In genomic region chr7:93092757-93093370, GRCh38 we compare ENCODE assay signal across 9 cellular contexts. TPM values are rescaled to one million over a fixed set of nuclear protein-coding genes. Genes with fewer than 3 reads are reported as not detected.
A peak's percentile ranks its signal among the peaks of the same experiment; 100 is the strongest.
DNase-seq lines count a peak whose midpoint lies in the region; ATAC-seq lines count a peak whose summit lies in the region.
"Had no signal": no experiment of that assay in that cellular context is flagged by ENCODE, and none has a peak within 500 bp of the region (broad histone marks: within the 10 kb centered on the region; RNA-seq: fewer than 3 reads in every experiment).

No MANE protein-coding gene starts in this region.

- H3K9me3 Mint-ChIP-seq in activated CD4-positive, alpha-beta T cell treated with anti-CD3 and anti-CD28 coated beads, Interleukin-2, amount 10 ng/mL, durations not matched to agents 7 days and 5 days, result peaks cover 13% of the 10 kb centered on the region

- no peak overlapping the region for H3K4me3 Mint-ChIP-seq in activated CD4-positive, alpha-beta T cell treated with anti-CD3 and anti-CD28 coated beads, Interleukin-2, amount 10 ng/mL, durations not matched to agents 7 days and 5 days

- 91% methylated on average over 1 of the region's 1 CpG for WGBS in right cardiac atrium

- no peak overlapping the region for H3K27ac Mint-ChIP-seq in activated CD4-positive, alpha-beta T cell treated with anti-CD3 and anti-CD28 coated beads, Interleukin-2, amount 10 ng/mL, durations not matched to agents 7 days and 5 days
- H3K27ac Mint-ChIP-seq: activated naive CD4-positive, alpha-beta T cell treated with anti-CD3 and anti-CD28 coated beads, Interleukin-2, amount 50 U/mL, for 72 hours had no signal

- no peak overlapping the region for H3K4me3 ChIP-seq in right cardiac atrium (ENCODE audit: low read length)

- ATAC-seq in HG03066 (IDR thresholded peaks at IDR 0.05; ENCODE audit: low read depth, unreplicated experiment) (peak; percentile 66), left lobe of liver (peak; percentile 61), GM21390 (IDR thresholded peaks at IDR 0.05; ENCODE audit: unreplicated experiment) (no peak), right cardiac atrium (no peak)

- H3K27me3 Mint-ChIP-seq in activated CD4-positive, alpha-beta T cell treated with anti-CD3 and anti-CD28 coated beads, Interleukin-2, amount 10 ng/mL, durations not matched to agents 7 days and 5 days, result peaks cover 42% of the 10 kb centered on the region

- intact Hi-C loops in right cardiac atrium (cut with DNase I), result no loop called here

- peaks cover 1% of the 10 kb centered on the region for H3K9me3 ChIP-seq in right cardiac atrium (ENCODE audit: control insufficient read depth, low read length)

- no peak overlapping the region for H3K27ac ChIP-seq in right cardiac atrium (ENCODE audit: low read length)

- CTCF ChIA-PET in activated CD4-positive, alpha-beta T cell treated with anti-CD3 and anti-CD28 coated beads, Interleukin-2, amount 10 ng/mL, durations not matched to agents 7 days and 5 days (lab: Charles Lee), result no interaction called here

- DNase-seq in activated CD4-positive, alpha-beta T cell treated with anti-CD3 and anti-CD28 coated beads, Interleukin-2, amount 10 ng/mL, durations not matched to agents 7 days and 5 days, result peak; percentile 15
- no peak for DNase-seq in activated CD4-positive, alpha-beta T cell treated with anti-CD3 and anti-CD28 coated beads for 1 hour
- DNase-seq in SKM-1 treated with dmso at 0.1 percent for 144 hours (lab: John Stamatoyannopoulos, UW; ENCODE audit: unreplicated experiment), result peak; percentile 3
- DNase-seq in left lobe of liver (ENCODE audit: low spot score), result no peak
- no peak for DNase-seq in stimulated activated CD4-positive, alpha-beta T cell treated with anti-CD3 and anti-CD28 coated beads, Interleukin-1b, Interleukin-23, amount 100 ng/mL, for 48 hours
- DNase-seq in right cardiac atrium, result no peak

- no peaks in the 10 kb centered on the region for H3K27me3 ChIP-seq in right cardiac atrium (ENCODE audit: control insufficient read depth, insufficient read depth)

- no peaks in the 10 kb centered on the region for H3K36me3 Mint-ChIP-seq in activated CD4-positive, alpha-beta T cell treated with anti-CD3 and anti-CD28 coated beads, Interleukin-2, amount 10 ng/mL, durations not matched to agents 7 days and 5 days (ENCODE audit: low read depth)

- H3K4me1 Mint-ChIP-seq in activated CD4-positive, alpha-beta T cell treated with anti-CD3 and anti-CD28 coated beads, Interleukin-2, amount 10 ng/mL, durations not matched to agents 7 days and 5 days, result no peaks in the 10 kb centered on the region

- no peaks in the 10 kb centered on the region for H3K4me1 ChIP-seq in right cardiac atrium (ENCODE audit: control insufficient read depth, insufficient read depth, low read length)

- POLR2A ChIA-PET in activated CD4-positive, alpha-beta T cell treated with anti-CD3 and anti-CD28 coated beads, Interleukin-2, amount 10 ng/mL, durations not matched to agents 7 days and 5 days (lab: Charles Lee), result no interaction called here

RNA-seq across cellular contexts. Expression of gene SAMD9, which starts 24.9 kb away (rescaled TPM):
- total RNA-seq in activated CD4-positive, alpha-beta T cell treated with anti-CD3 and anti-CD28 coated beads, Interleukin-2, amount 10 ng/mL, durations not matched to agents 7 days and 5 days, result 10 to 100 TPM; 67.3 to 80.1 TPM
- total RNA-seq in left lobe of liver, result 1.5 TPM
- total RNA-seq in right cardiac atrium, result 1 to 10 TPM; 3.3 to 5.7 (median 4.1) TPM
- polyA plus RNA-seq in right cardiac atrium, result 1.6 TPM

RNA-seq across cellular contexts. Expression of gene SAMD9L, which starts 55.3 kb away (rescaled TPM):
- total RNA-seq in activated CD4-positive, alpha-beta T cell treated with anti-CD3 and anti-CD28 coated beads, Interleukin-2, amount 10 ng/mL, durations not matched to agents 7 days and 5 days, result 100 to 1,000 TPM; 145 to 166 TPM
- total RNA-seq in left lobe of liver, result 1.1 TPM
- total RNA-seq in right cardiac atrium, result 1 to 10 TPM; 4.3 to 7.4 (median 6.6) TPM
- polyA plus RNA-seq in right cardiac atrium, result 2.8 TPM

Comparison
In these comparisons a context has a peak if more than half of its experiments do, and no peak if none do; other contexts are left out.
1. DNase-seq: peak in activated CD4-positive, alpha-beta T cell treated with anti-CD3 and anti-CD28 coated beads, Interleukin-2, amount 10 ng/mL, durations not matched to agents 7 days and 5 days (single experiment) and SKM-1 treated with dmso at 0.1 percent for 144 hours (single experiment); none in activated CD4-positive, alpha-beta T cell treated with anti-CD3 and anti-CD28 coated beads for 1 hour (single experiment), left lobe of liver (single experiment), stimulated activated CD4-positive, alpha-beta T cell treated with anti-CD3 and anti-CD28 coated beads, Interleukin-1b, Interleukin-23, amount 100 ng/mL, for 48 hours (single experiment) and right cardiac atrium (0 of 3).
2. ATAC-seq: peak in HG03066 (single experiment) and left lobe of liver (single experiment); none in GM21390 (single experiment) and right cardiac atrium (0 of 2).
3. RNA of gene SAMD9, which starts 24.9 kb away (total RNA-seq): 67.3 to 80.1 TPM in activated CD4-positive, alpha-beta T cell treated with anti-CD3 and anti-CD28 coated beads, Interleukin-2, amount 10 ng/mL, durations not matched to agents 7 days and 5 days; 3.3 to 5.7 TPM in right cardiac atrium and 1.5 TPM in left lobe of liver (single experiment); every median in the first group is over 10 times any median in the second.
4. RNA of gene SAMD9L, which starts 55.3 kb away (total RNA-seq): 145 to 166 TPM in activated CD4-positive, alpha-beta T cell treated with anti-CD3 and anti-CD28 coated beads, Interleukin-2, amount 10 ng/mL, durations not matched to agents 7 days and 5 days; 4.3 to 7.4 TPM in right cardiac atrium and 1.1 TPM in left lobe of liver (single experiment); every median in the first group is over 10 times any median in the second.